ENCODE assay signal across 8 cellular contexts in genomic region chr10:71966046-71967004, GRCh38. TPM values are rescaled to one million over a fixed set of nuclear protein-coding genes. Genes with fewer than 3 reads are reported as not detected.
A peak's percentile ranks its signal among the peaks of the same experiment; 100 is the strongest.
DNase-seq lines count a peak whose midpoint lies in the region; ATAC-seq and TF ChIP-seq lines count a peak whose summit lies in the region.

No MANE protein-coding gene starts in this region.

- H3K9ac ChIP-seq in H9 (ENCODE audit: extremely low read depth, insufficient read length, low read length) (no peak overlapping the region), stomach smooth muscle (ENCODE audit: low read length in 2 of 2) (peak overlapping the region; percentile 61 to 91)

- no peaks in the 10 kb centered on the region; the same call in 1 of the 2 replicates for H3K79me2 ChIP-seq in H9 (ENCODE audit: insufficient read depth, low read length)

- H4K5ac ChIP-seq in H9 (ENCODE audit: insufficient read length, low read depth, low read length) = no peak overlapping the region

- intact Hi-C loops in mucosa of descending colon (cut with DNase I, micrococcal nuclease) = no loop called here

- H3K79me1 ChIP-seq in H9 (ENCODE audit: insufficient read depth, low read depth, low read length, poor library complexity, severe bottlenecking) = no peaks in the 10 kb centered on the region

- peaks cover 17% of the 10 kb centered on the region for H3K23me2 ChIP-seq in H9 (ENCODE audit: insufficient read length, low read depth, low read length, poor library complexity, severe bottlenecking)

- H3K56ac ChIP-seq in H9 (ENCODE audit: insufficient read length, low read depth, low read length) = no peak overlapping the region

- no peak overlapping the region for H4K91ac ChIP-seq in H9 (ENCODE audit: insufficient read length, low read depth, low read length)

- DNase-seq in H9 (no peak), kidney epithelial cell (ENCODE audit: low read depth) (no peak), mucosa of descending colon (no peak), NCI-H82 treated with DMSO at 0.1 percent for 48 hours (lab: John Stamatoyannopoulos, UW; ENCODE audit: unreplicated experiment) (no peak)

- H3K14ac ChIP-seq in H9 (ENCODE audit: insufficient read depth, low read length) = no peak overlapping the region; the same call in 1 of the 2 replicates

- H3K4me2 ChIP-seq in H9 (ENCODE audit: insufficient read depth, insufficient read length, low read length) = no peak overlapping the region

- H2BK120ac ChIP-seq in H9 (ENCODE audit: low read depth, low read length, poor library complexity, severe bottlenecking) = no peak overlapping the region

- peaks cover 0 to 4% (median 2%) of the 10 kb centered on the region in 3 experiments; a peak in 2 of 7 replicates for H3K36me3 Mint-ChIP-seq in H9 (ENCODE audit: insufficient read depth in 1 of 3, low read depth in 3 of 3)

- H2BK12ac ChIP-seq in H9 (ENCODE audit: insufficient read length, low read depth, low read length) = no peak overlapping the region

- no peak overlapping the region for H3K23ac ChIP-seq in H9 (ENCODE audit: insufficient read length, low read depth, low read length)

- peak overlapping the region; percentile 74 for H3K4me3 ChIP-seq in kidney epithelial cell (ENCODE audit: low read depth, low read length)
- H3K4me3 ChIP-seq in stomach smooth muscle (ENCODE audit: low read length in 2 of 2) = peak overlapping the region; percentile 85 to 96
- H3K4me3 ChIP-seq in mucosa of descending colon = no peak overlapping the region

- H3K4me3 Mint-ChIP-seq in H9 = peak overlapping the region; percentile 77 to 90; a peak in 4 of 5 replicates

- peaks cover 0 to 2% of the 10 kb centered on the region in 2 experiments; a peak in 1 of 5 replicates for H3K9me3 Mint-ChIP-seq in H9

- no peak overlapping the region for H2BK15ac ChIP-seq in H9 (ENCODE audit: low read depth, low read length)

- no peak overlapping the region for H3K4ac ChIP-seq in H9 (ENCODE audit: low read depth, low read length)

- ATAC-seq in GM21529 (IDR thresholded peaks at IDR 0.05; ENCODE audit: unreplicated experiment) = no peak
- no peak for ATAC-seq in HG03520 (IDR thresholded peaks at IDR 0.05; ENCODE audit: unreplicated experiment)
- no peak for ATAC-seq in mucosa of descending colon

- H2BK20ac ChIP-seq in H9 (ENCODE audit: low read depth, low read length, poor library complexity, severe bottlenecking) = no peak overlapping the region

- H3T11ph ChIP-seq in H9 (ENCODE audit: low read length) = no peak overlapping the region

- no peaks in the 10 kb centered on the region for H3K9me3 ChIP-seq in H9 (ENCODE audit: control insufficient read depth, low read depth, low read length)
- H3K9me3 ChIP-seq in stomach smooth muscle (ENCODE audit: control insufficient read depth in 2 of 2, low read length in 2 of 2) = no peaks in the 10 kb centered on the region
- H3K9me3 ChIP-seq in mucosa of descending colon = no peaks in the 10 kb centered on the region

- no peak for TF ChIP-seq CTCF in H9 (conservative IDR thresholded peaks at IDR 0.05)
- no peak for TF ChIP-seq CTCF in kidney epithelial cell (IDR thresholded peaks at IDR 0.05; ENCODE audit: insufficient read depth, low read length, poor library complexity, severe bottlenecking)
- no peak for TF ChIP-seq CTCF in mucosa of descending colon (IDR thresholded peaks at IDR 0.05)

- no peak overlapping the region for H4K8ac ChIP-seq in H9 (replicated peaks; ENCODE audit: insufficient read length, low read depth, low read length)

- H3K36me3 ChIP-seq in kidney epithelial cell (ENCODE audit: control insufficient read depth, insufficient read depth, low read length) (no peaks in the 10 kb centered on the region), stomach smooth muscle (ENCODE audit: control insufficient read depth in 2 of 2, insufficient read depth in 2 of 2, low read length in 2 of 2) (no peaks in the 10 kb centered on the region), mucosa of descending colon (ENCODE audit: low read depth) (no peaks in the 10 kb centered on the region)

- no peaks in the 10 kb centered on the region for H4K20me1 ChIP-seq in H9 (ENCODE audit: control insufficient read depth, insufficient read depth, insufficient read length)

- H2AK5ac ChIP-seq in H9 (ENCODE audit: insufficient read length, low read length) = no peak overlapping the region

- no peak overlapping the region for H2BK5ac ChIP-seq in H9 (ENCODE audit: insufficient read length, low read length)

- H3K4me1 ChIP-seq in H9 (ENCODE audit: insufficient read depth, low read length) = peaks cover 3% of the 10 kb centered on the region
- H3K4me1 ChIP-seq in stomach smooth muscle (ENCODE audit: control insufficient read depth, insufficient read depth, low read length) = peaks cover 72% of the 10 kb centered on the region
- peaks cover 4% of the 10 kb centered on the region for H3K4me1 ChIP-seq in mucosa of descending colon (ENCODE audit: low read depth)

- no peak overlapping the region for H3K18ac ChIP-seq in H9 (ENCODE audit: insufficient read length, low read depth, low read length)

- peaks cover 39% of the 10 kb centered on the region for H3K27me3 Mint-ChIP-seq in H9 (ENCODE audit: low read depth)

- peaks cover 34 to 38% of the 10 kb centered on the region in 2 experiments for H3K4me1 Mint-ChIP-seq in H9

- no peak overlapping the region for H2AFZ ChIP-seq in H9 (ENCODE audit: low read length)

- H3K27ac Mint-ChIP-seq in H9 = no peak overlapping the region

- H3K27me3 ChIP-seq in H9 (ENCODE audit: insufficient read depth, low read length) (no peaks in the 10 kb centered on the region; the same call in 1 of the 2 replicates), kidney epithelial cell (ENCODE audit: control insufficient read depth, insufficient read depth, low read length) (no peaks in the 10 kb centered on the region), stomach smooth muscle (ENCODE audit: control insufficient read depth in 1 of 2, insufficient read depth in 2 of 2, low read length in 2 of 2) (no peaks in the 10 kb centered on the region)

- H3K27ac ChIP-seq in H9 (ENCODE audit: insufficient read length, low read depth, low read length) (no peak overlapping the region), angular gyrus (ENCODE audit: low read depth, low read length) (peak overlapping the region; percentile 79), stomach smooth muscle (ENCODE audit: low read length) (peak overlapping the region; percentile 95)

- no CpG with 5 or more reads among the region's 6 CpGs for WGBS in H9 (ENCODE audit: extremely low coverage, insufficient read length, low lambda C conversion rate)

RNA-seq across cellular contexts. Expression of gene CHST3, which starts 2.1 kb away (rescaled TPM):
- total RNA-seq in H9 (2021) = 6.0 and 6.1 TPM in 2 replicates
- 48.6 and 54.2 TPM in 2 replicates for total RNA-seq in kidney epithelial cell
- total RNA-seq in mucosa of descending colon = 10 to 100 TPM in 1 of 3 donors, 1 to 10 TPM in 2; 1.1 to 15.7 (median 3.1) TPM
